9 cellular contexts compared by ENCODE assay signal in genomic region chr6:160102956-160103824, GRCh38. TPM values are rescaled to one million over a fixed set of nuclear protein-coding genes. Genes with fewer than 3 reads are reported as not detected.
DNase-seq lines count a peak whose midpoint lies in the region; ATAC-seq and TF ChIP-seq lines count a peak whose summit lies in the region.
"Had no signal": no experiment of that assay in that cellular context is flagged by ENCODE, and none has a peak within 500 bp of the region (broad histone marks: within the 10 kb centered on the region; RNA-seq: fewer than 3 reads in every experiment).

No MANE protein-coding gene starts in this region.

- H4K20me1 ChIP-seq in SU-DHL-6 (ENCODE audit: low read depth, low read length): no peaks in the 10 kb centered on the region

- TF ChIP-seq CTCF in HFFc6 (IDR thresholded peaks at IDR 0.05) (peak; percentile 74), SU-DHL-6 (IDR thresholded peaks at IDR 0.05; ENCODE audit: insufficient read depth, low read length, poor library complexity, severe bottlenecking) (peak; percentile 46), glutamatergic neuron (IDR thresholded peaks at IDR 0.05; ENCODE audit: partially characterized antibody, unreplicated experiment) (peak; percentile 17)

- no peak overlapping the region for H2AFZ ChIP-seq in SU-DHL-6 (ENCODE audit: low read depth, low read length, severe bottlenecking)

- H3K9ac ChIP-seq in SU-DHL-6 (ENCODE audit: low read length): no peak overlapping the region

- H3K9me3 Mint-ChIP-seq in HFFc6 (no peaks in the 10 kb centered on the region), glutamatergic neuron (ENCODE audit: unreplicated experiment) (peaks cover 7% of the 10 kb centered on the region)
- no peaks in the 10 kb centered on the region for H3K9me3 Mint-ChIP-seq in stimulated activated memory B cell treated with anti-CD40 and anti-IgM and Interleukin-4, amounts not matched to agents 10 μg/mL and 1 μg/mL and 100 μg/mL, for 72 hours

- no peaks in the 10 kb centered on the region for H3K36me3 ChIP-seq in SU-DHL-6 (ENCODE audit: low read length)
- peaks cover 0 to 4% of the 10 kb centered on the region in 2 donors for H3K36me3 ChIP-seq in aorta (ENCODE audit: control insufficient read depth in 1 of 2, insufficient read depth in 2 of 2, low read length in 1 of 2)

- no peak overlapping the region for H3K4me3 Mint-ChIP-seq in HFFc6
- H3K4me3 Mint-ChIP-seq in glutamatergic neuron (ENCODE audit: unreplicated experiment): no peak overlapping the region
- no peak overlapping the region for H3K4me3 Mint-ChIP-seq in stimulated activated memory B cell treated with anti-CD40 and anti-IgM and Interleukin-4, amounts not matched to agents 10 μg/mL and 1 μg/mL and 100 μg/mL, for 72 hours

- no peaks in the 10 kb centered on the region for H3K9me2 ChIP-seq in SU-DHL-6 (replicated peaks; ENCODE audit: insufficient read depth, low read length)

- no peaks in the 10 kb centered on the region for H3K9me3 ChIP-seq in SU-DHL-6 (ENCODE audit: insufficient read depth, low read length)
- H3K9me3 ChIP-seq in aorta (ENCODE audit: control insufficient read depth, low read length): no peaks in the 10 kb centered on the region

- H3K27ac Mint-ChIP-seq in HFFc6 (no peak overlapping the region), glutamatergic neuron (ENCODE audit: unreplicated experiment) (no peak overlapping the region)
- H3K27ac Mint-ChIP-seq in stimulated activated memory B cell treated with anti-CD40 and anti-IgM and Interleukin-4, amounts not matched to agents 10 μg/mL and 1 μg/mL and 100 μg/mL, for 72 hours: no peak overlapping the region

- DNase-seq in ELF-1 (ENCODE audit: low read depth, low spot score) (peak; percentile 60), HFFc6 (peak; percentile 36), glutamatergic neuron (peak; percentile 31), aorta (no peak), cortex of kidney (lab: John Stamatoyannopoulos, UW) (no peak)

- H3K4me3 ChIP-seq in SU-DHL-6 (ENCODE audit: insufficient read depth, low read length, poor library complexity, severe bottlenecking) (no peak overlapping the region), aorta (ENCODE audit: low read length in 2 of 2) (no peak overlapping the region)
- H3K4me3 ChIP-seq: skin epidermis had no signal

- H3K4me1 Mint-ChIP-seq in HFFc6 (ENCODE audit: low read depth) (no peaks in the 10 kb centered on the region), glutamatergic neuron (ENCODE audit: low read depth, unreplicated experiment) (no peaks in the 10 kb centered on the region)
- H3K4me1 Mint-ChIP-seq in stimulated activated memory B cell treated with anti-CD40 and anti-IgM and Interleukin-4, amounts not matched to agents 10 μg/mL and 1 μg/mL and 100 μg/mL, for 72 hours: no peaks in the 10 kb centered on the region

- H3K36me3 Mint-ChIP-seq in HFFc6 (ENCODE audit: low read depth): peaks cover 21% of the 10 kb centered on the region
- H3K36me3 Mint-ChIP-seq in glutamatergic neuron (ENCODE audit: unreplicated experiment): no peaks in the 10 kb centered on the region
- peaks cover 78% of the 10 kb centered on the region for H3K36me3 Mint-ChIP-seq in stimulated activated memory B cell treated with anti-CD40 and anti-IgM and Interleukin-4, amounts not matched to agents 10 μg/mL and 1 μg/mL and 100 μg/mL, for 72 hours

- H3K27ac ChIP-seq in SU-DHL-6 (ENCODE audit: low read depth, low read length) (no peak overlapping the region), aorta (ENCODE audit: low read depth in 1 of 2, low read length in 2 of 2) (peak overlapping the region; percentile 8 to 77)

- no peaks in the 10 kb centered on the region for H3K79me2 ChIP-seq in SU-DHL-6 (ENCODE audit: insufficient read depth, low read length)

- peaks cover 2% of the 10 kb centered on the region in 2 donors for H3K4me1 ChIP-seq in aorta (ENCODE audit: control insufficient read depth in 1 of 2, insufficient read depth in 2 of 2, low read length in 2 of 2)

- intact Hi-C loops in aorta (cut with DNase I): no loop called here

- H3F3A ChIP-seq in SU-DHL-6 (ENCODE audit: insufficient read depth): no peaks in the 10 kb centered on the region; the same call in 1 of the 2 replicates

- H3K4me2 ChIP-seq in SU-DHL-6 (ENCODE audit: low read depth, low read length, poor library complexity, severe bottlenecking): no peak overlapping the region

- H3K27me3 ChIP-seq in SU-DHL-6 (ENCODE audit: low read length) (no peaks in the 10 kb centered on the region), aorta (ENCODE audit: control insufficient read depth in 1 of 2, insufficient read depth in 2 of 2, low read length in 1 of 2) (no peaks in the 10 kb centered on the region)

- WGBS in aorta, 2 donors: 57 to 63% methylated on average over 14 of the region's 14 CpGs

- H3K27me3 Mint-ChIP-seq in HFFc6 (ENCODE audit: insufficient read depth) (no peaks in the 10 kb centered on the region; the same call in 1 of the 2 replicates), glutamatergic neuron (ENCODE audit: unreplicated experiment) (peaks cover 4% of the 10 kb centered on the region)
- H3K27me3 Mint-ChIP-seq in stimulated activated memory B cell treated with anti-CD40 and anti-IgM and Interleukin-4, amounts not matched to agents 10 μg/mL and 1 μg/mL and 100 μg/mL, for 72 hours: no peaks in the 10 kb centered on the region

- ATAC-seq in aorta (ENCODE audit: low FRiP score) (peak; percentile 42), HG03025 (IDR thresholded peaks at IDR 0.05; ENCODE audit: low FRiP score, unreplicated experiment) (no peak)
- no peak for ATAC-seq in stimulated activated memory B cell treated with anti-CD40 and anti-IgM and Interleukin-4, amounts not matched to agents 10 μg/mL and 1 μg/mL and 100 μg/mL, for 72 hours

RNA-seq across cellular contexts. Expression of gene SLC22A1, which starts 18.4 kb away (rescaled TPM):
- total RNA-seq in HFFc6 (2021; fragmentation: NEBNext Ultra II Directional; extraction: Animal tissue kit (Norgen Biotek cat#: 25700)): under 1 TPM in 4 of 6 experiments, not detected in 2; 0.12 to 0.33 (median 0.21) TPM
- total RNA-seq in glutamatergic neuron (ENCODE audit: unreplicated experiment) (2.2 TPM), aorta (1 to 10 TPM; 2.5 to 2.8 TPM)
- 1 to 10 TPM in 1 of 2 donors, not detected in 1; 1.4 TPM for polyA plus RNA-seq in aorta

Comparison
In these comparisons a context has a peak if more than half of its experiments do, and no peak if none do; other contexts are left out.
1. DNase-seq: peak in ELF-1 (single experiment), HFFc6 (single experiment) and glutamatergic neuron (single experiment); none in aorta (0 of 2) and cortex of kidney (single experiment).
2. CTCF ChIP-seq: peak in every context shown above with its lines; median percentile 74 in HFFc6; 46 in SU-DHL-6; 17 in glutamatergic neuron.